In genomic region chr5:128304121-128304520, GRCh38 we compare ENCODE assay signal across 14 cellular contexts.
DNase-seq lines count a peak whose midpoint lies in the region; ATAC-seq and TF ChIP-seq lines count a peak whose summit lies in the region.
"Had no signal": no experiment of that assay in that cellular context is flagged by ENCODE, and none has a peak within 500 bp of the region (broad histone marks: within the 10 kb centered on the region; RNA-seq: fewer than 3 reads in every experiment).

No MANE protein-coding gene starts in this region.

- H3K4me1 ChIP-seq in hepatocyte (ENCODE audit: insufficient read depth) (no peaks in the 10 kb centered on the region), vagina (no peaks in the 10 kb centered on the region)

- no peaks in the 10 kb centered on the region for H3K9me3 Mint-ChIP-seq in activated naive CD4-positive, alpha-beta T cell treated with anti-CD3 and anti-CD28 coated beads for 36 hours

- no peak overlapping the region for H3K4me3 Mint-ChIP-seq in activated naive CD4-positive, alpha-beta T cell treated with anti-CD3 and anti-CD28 coated beads for 36 hours
- H3K4me3 Mint-ChIP-seq: B cell had no signal

- H3K4me3 ChIP-seq in AG04449 (ENCODE audit: low read depth, low read length), result no peak overlapping the region
- H3K4me3 ChIP-seq in astrocyte of the cerebellum (ENCODE audit: low read depth, low read length), result no peak overlapping the region
- no peak overlapping the region for H3K4me3 ChIP-seq in hepatocyte
- no peak overlapping the region for H3K4me3 ChIP-seq in vagina

- no peak overlapping the region for H2AFZ ChIP-seq in hepatocyte

- no peak for TF ChIP-seq POLR2A in vagina (IDR thresholded peaks at IDR 0.05)

- in situ Hi-C loops in astrocyte of the cerebellum (cut with HindIII; ENCODE audit: low sequenced_read_pairs), result no loop called here

- DNase-seq in AG04449 (ENCODE audit: low read depth, low spot score), result peak; percentile 9
- DNase-seq in HT1080 (ENCODE audit: low read depth), result peak; percentile 24
- DNase-seq in astrocyte of the cerebellum (ENCODE audit: low read depth), result peak; percentile 68
- peak; percentile 19 for DNase-seq in hepatocyte (ENCODE audit: low spot score)
- no peak for DNase-seq in vagina (ENCODE audit: extremely low spot score in 2 of 2)
- DNase-seq in activated naive CD4-positive, alpha-beta T cell treated with anti-CD3 and anti-CD28 coated beads for 36 hours, result no peak
- DNase-seq: cerebellar nuclear complex, GF-D8, Karpas-422, NCI-H526 had no signal

- H3K36me3 Mint-ChIP-seq in activated naive CD4-positive, alpha-beta T cell treated with anti-CD3 and anti-CD28 coated beads for 36 hours (ENCODE audit: low read depth), result no peaks in the 10 kb centered on the region

- H3K27ac Mint-ChIP-seq in activated naive CD4-positive, alpha-beta T cell treated with anti-CD3 and anti-CD28 coated beads for 36 hours, result no peak overlapping the region
- H3K27ac Mint-ChIP-seq: B cell had no signal

- CTCF ChIA-PET in AG04449 (lab: Yijun Ruan, JAX), result no interaction called here
- CTCF ChIA-PET in activated naive CD4-positive, alpha-beta T cell treated with anti-CD3 and anti-CD28 coated beads for 36 hours (lab: Charles Lee), result interaction anchor here (0.6 kb wide), 1 partner anchor 29 kb away, joined by 4 read pairs; no protein-coding TSS in a partner anchor

- TF ChIP-seq CTCF in AG04449 (IDR thresholded peaks at IDR 0.05; ENCODE audit: insufficient read depth, low read length, missing control alignments) (no peak), astrocyte of the cerebellum (IDR thresholded peaks at IDR 0.05; ENCODE audit: low read depth, low read length, missing control alignments) (no peak), hepatocyte (IDR thresholded peaks at IDR 0.05; ENCODE audit: poor library complexity) (no peak), vagina (IDR thresholded peaks at IDR 0.05) (no peak)

- H3K9me2 ChIP-seq in hepatocyte (replicated peaks; ENCODE audit: insufficient read depth), result no peaks in the 10 kb centered on the region

- no peaks in the 10 kb centered on the region for H4K20me1 ChIP-seq in hepatocyte (ENCODE audit: insufficient read depth, poor library complexity, severe bottlenecking)

- POLR2A ChIA-PET in AG04449 (lab: Yijun Ruan, JAX), result no interaction called here

- H3K4me1 Mint-ChIP-seq in activated naive CD4-positive, alpha-beta T cell treated with anti-CD3 and anti-CD28 coated beads for 36 hours (ENCODE audit: low read depth), result no peaks in the 10 kb centered on the region
- H3K4me1 Mint-ChIP-seq: B cell had no signal

- H3K79me2 ChIP-seq in hepatocyte, result no peaks in the 10 kb centered on the region

- H3K4me2 ChIP-seq in hepatocyte, result no peak overlapping the region

- H3K27me3 ChIP-seq in hepatocyte (no peaks in the 10 kb centered on the region), vagina (no peaks in the 10 kb centered on the region)
- H3K27me3 ChIP-seq: neutrophil had no signal

- intact Hi-C loops in vagina (cut with DNase I), result loop anchor here (10.0 kb wide), 1 partner anchor 1729 kb away; no protein-coding TSS in a partner anchor
- intact Hi-C loops in activated naive CD4-positive, alpha-beta T cell treated with anti-CD3 and anti-CD28 coated beads for 36 hours (cut with micrococcal nuclease), result no loop called here

- H3K9me3 ChIP-seq in hepatocyte (ENCODE audit: low read depth) (no peaks in the 10 kb centered on the region), vagina (no peaks in the 10 kb centered on the region)
- H3K9me3 ChIP-seq: neutrophil had no signal

- ATAC-seq in GM21381 (IDR thresholded peaks at IDR 0.05; ENCODE audit: unreplicated experiment), result no peak
- ATAC-seq in HG02763 (IDR thresholded peaks at IDR 0.05; ENCODE audit: unreplicated experiment), result no peak

- H3K27me3 Mint-ChIP-seq in activated naive CD4-positive, alpha-beta T cell treated with anti-CD3 and anti-CD28 coated beads for 36 hours (ENCODE audit: low read depth), result no peaks in the 10 kb centered on the region
- H3K27me3 Mint-ChIP-seq: B cell had no signal

- H3K27ac ChIP-seq in hepatocyte (no peak overlapping the region), vagina (no peak overlapping the region)
- H3K27ac ChIP-seq: neutrophil had no signal

- H3K36me3 ChIP-seq in hepatocyte (replicated peaks; ENCODE audit: insufficient read depth, low read depth) (peaks cover 6% of the 10 kb centered on the region), vagina (no peaks in the 10 kb centered on the region)

Comparison
In these comparisons a context has a peak if more than half of its experiments do, and no peak if none do; other contexts are left out.
1. DNase-seq: peak in AG04449 (single experiment), HT1080 (single experiment), astrocyte of the cerebellum (single experiment) and hepatocyte (single experiment); none in vagina (0 of 2) and activated naive CD4-positive, alpha-beta T cell treated with anti-CD3 and anti-CD28 coated beads for 36 hours (single experiment).